ENCODE assay signal across 22 cellular contexts in the genomic region with DNA sequence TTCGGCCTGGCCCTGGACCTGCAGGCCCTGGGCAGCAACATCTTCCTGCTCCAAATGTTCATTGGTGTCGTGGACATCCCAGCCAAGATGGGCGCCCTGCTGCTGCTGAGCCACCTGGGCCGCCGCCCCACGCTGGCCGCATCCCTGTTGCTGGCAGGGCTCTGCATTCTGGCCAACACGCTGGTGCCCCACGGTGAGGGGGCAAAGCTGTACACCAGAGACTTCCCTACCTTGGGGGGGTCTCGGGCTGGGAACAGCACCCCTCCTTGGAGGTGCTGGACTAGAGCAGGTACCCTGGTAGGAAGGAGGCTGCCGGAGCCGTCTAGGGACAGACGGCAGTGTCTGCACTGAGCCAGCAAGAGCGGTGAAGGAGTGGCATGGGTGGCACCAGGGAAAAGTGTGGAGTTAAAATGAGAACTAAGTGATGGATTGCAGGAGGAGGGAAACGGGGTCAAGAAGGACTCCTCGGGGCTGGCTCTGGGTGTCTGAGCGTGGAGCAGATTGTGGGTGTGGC. TPM values are rescaled to one million over a fixed set of nuclear protein-coding genes. Genes with fewer than 3 reads are reported as not detected.
"Had no signal": no experiment of that assay in that cellular context is flagged by ENCODE, and none has a peak within 500 bp of the region (broad histone marks: within the 10 kb centered on the region; RNA-seq: fewer than 3 reads in every experiment).

No MANE protein-coding gene starts in this region.

- H3K4me1 Mint-ChIP-seq: activated T-helper 17 cell treated with anti-CD3 and anti-CD28 coated beads, Interleukin-2, amount 50 U/mL, for 72 hours had no signal

- ATAC-seq: activated CD4-positive, CD25-positive, alpha-beta regulatory T cell treated with anti-CD3 and anti-CD28 coated beads, Interleukin-2, amount 50 U/mL, for 24 hours; activated CD8-positive, alpha-beta T cell treated with anti-CD3 and anti-CD28 coated beads, Interleukin-2, amount 10 ng/mL, durations not matched to agents 7 days and 5 days; activated T-helper 17 cell treated with anti-CD3 and anti-CD28 coated beads, Interleukin-2, amount 50 U/mL, for 72 hours; PC-3 had no signal

- H3K27ac Mint-ChIP-seq: activated CD8-positive, alpha-beta T cell treated with anti-CD3 and anti-CD28 coated beads, Interleukin-2, amount 10 ng/mL, durations not matched to agents 7 days and 5 days; activated naive CD4-positive, alpha-beta T cell treated with anti-CD3 and anti-CD28 coated beads for 36 hours; activated naive CD8-positive, alpha-beta T cell; activated T-cell treated with anti-CD3 and anti-CD28 coated beads, Interleukin-2, amount 50 U/mL, for 24 hours; activated T-helper 17 cell treated with anti-CD3 and anti-CD28 coated beads, Interleukin-2, amount 50 U/mL, for 72 hours; T-helper 1 cell treated with Interleukin-12 subunit alpha and Interleukin-12 subunit beta and Interleukin-4 antibody, amounts not matched to agents 30 μg/mL and 1 μg/mL, for 36 hours had no signal

- H3K36me3 Mint-ChIP-seq: activated naive CD8-positive, alpha-beta T cell had no signal

- H3K27me3 Mint-ChIP-seq: activated naive CD8-positive, alpha-beta T cell had no signal

- H3K9me3 Mint-ChIP-seq: activated naive CD4-positive, alpha-beta T cell treated with anti-CD3 and anti-CD28 coated beads for 36 hours; activated T-cell treated with anti-CD3 and anti-CD28 coated beads, Interleukin-2, amount 50 U/mL, for 24 hours; activated T-helper 17 cell treated with anti-CD3 and anti-CD28 coated beads, Interleukin-2, amount 50 U/mL, for 72 hours had no signal

- H3K4me3 Mint-ChIP-seq: activated CD8-positive, alpha-beta T cell treated with anti-CD3 and anti-CD28 coated beads, Interleukin-2, amount 10 ng/mL, durations not matched to agents 7 days and 5 days; activated naive CD4-positive, alpha-beta T cell treated with anti-CD3 and anti-CD28 coated beads for 36 hours; activated naive CD8-positive, alpha-beta T cell; activated T-cell treated with anti-CD3 and anti-CD28 coated beads, Interleukin-2, amount 50 U/mL, for 24 hours; activated T-helper 17 cell treated with anti-CD3 and anti-CD28 coated beads, Interleukin-2, amount 50 U/mL, for 72 hours; T-helper 1 cell treated with Interleukin-12 subunit alpha and Interleukin-12 subunit beta and Interleukin-4 antibody, amounts not matched to agents 30 μg/mL and 1 μg/mL, for 36 hours had no signal

- DNase-seq: activated CD4-positive, alpha-beta T cell treated with anti-CD3 and anti-CD28 coated beads for 4 hours; activated CD8-positive, alpha-beta T cell treated with anti-CD3 and anti-CD28 coated beads, Interleukin-2, amount 10 ng/mL, durations not matched to agents 7 days and 5 days; activated gamma-delta T cell; activated naive CD4-positive, alpha-beta T cell treated with anti-CD3 and anti-CD28 coated beads for 36 hours; activated T-cell treated with anti-CD3 and anti-CD28 coated beads, Interleukin-2, amount 50 U/mL, for 24 hours; amygdala; Kasumi-1; KBM-7; NCI-H1105 treated with DMSO at 0.1 percent for 48 hours; NCI-H146; NCI-H187 treated with DMSO at 0.1 percent for 48 hours; NCI-H2081 treated with DMSO at 0.1 percent for 48 hours; NCI-H446; NCI-H524; PC-3; SHP77 treated with DMSO at 0.1 percent for 48 hours had no signal

RNA-seq across cellular contexts. Expression of a gene that starts 8.7 kb away (rescaled TPM):
- total RNA-seq: activated CD8-positive, alpha-beta T cell treated with anti-CD3 and anti-CD28 coated beads, Interleukin-2, amount 10 ng/mL, durations not matched to agents 7 days and 5 days; activated naive CD4-positive, alpha-beta T cell treated with anti-CD3 and anti-CD28 coated beads for 36 hours; activated T-helper 17 cell treated with anti-CD3 and anti-CD28 coated beads, Interleukin-2, amount 50 U/mL, for 72 hours; cardiac septum; PC-3; SK-MEL-5 had no signal

RNA-seq across cellular contexts. Expression of a gene that starts 44.0 kb away (rescaled TPM):
- total RNA-seq: activated CD8-positive, alpha-beta T cell treated with anti-CD3 and anti-CD28 coated beads, Interleukin-2, amount 10 ng/mL, durations not matched to agents 7 days and 5 days; activated T-helper 17 cell treated with anti-CD3 and anti-CD28 coated beads, Interleukin-2, amount 50 U/mL, for 72 hours; cardiac septum; PC-3; SK-MEL-5 had no signal
